ENCODE assay signal across 17 cellular contexts in the genomic region with DNA sequence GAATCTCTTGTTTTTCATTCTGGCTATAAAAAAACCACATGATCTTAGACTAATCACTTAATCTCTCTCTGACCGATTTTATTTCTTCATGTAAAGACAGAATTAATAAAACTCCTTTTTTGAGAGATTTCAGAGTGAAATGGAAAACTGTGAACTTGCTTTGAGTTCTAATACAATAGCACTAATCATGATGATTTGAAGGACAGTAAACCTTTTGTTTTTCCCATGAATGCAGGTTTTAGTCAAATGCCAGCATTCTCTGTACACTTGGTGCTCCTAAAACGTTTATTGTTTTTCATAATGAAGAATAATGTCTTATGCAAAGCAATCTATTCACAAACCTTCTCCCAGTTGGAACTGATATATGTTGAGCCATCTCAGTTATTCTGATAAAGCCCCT.
"Had no signal": no experiment of that assay in that cellular context is flagged by ENCODE, and none has a peak within 500 bp of the region (broad histone marks: within the 10 kb centered on the region; RNA-seq: fewer than 3 reads in every experiment).

No MANE protein-coding gene starts in this region.

- H3K27ac ChIP-seq: coronary artery, gastrocnemius medialis, pancreas, prostate gland, right lobe of liver had no signal

- H3K27me3 Mint-ChIP-seq: stimulated activated naive CD8-positive, alpha-beta T cell treated with anti-CD3 and anti-CD28 coated beads, Interleukin-15, Interleukin-2, amounts not matched to agents 100 ng/mL and 50 ng/mL, for 24 hours had no signal

- H3K36me3 Mint-ChIP-seq: stimulated activated effector memory CD8-positive, alpha-beta T cell treated with anti-CD3 and anti-CD28 coated beads, Interleukin-12 subunit alpha, Interleukin-12 subunit beta, amount 100 ng/mL, for 72 hours had no signal

- H3K27ac Mint-ChIP-seq: nephron; stimulated activated effector memory CD8-positive, alpha-beta T cell treated with anti-CD3 and anti-CD28 coated beads, Interleukin-12 subunit alpha, Interleukin-12 subunit beta, amount 100 ng/mL, for 72 hours; stimulated activated naive CD8-positive, alpha-beta T cell treated with anti-CD3 and anti-CD28 coated beads, Interleukin-15, Interleukin-2, amounts not matched to agents 100 ng/mL and 50 ng/mL, for 24 hours had no signal

- ATAC-seq: esophagus mucosa; gastrocnemius medialis; left cardiac atrium; pancreas; right lobe of liver; stimulated activated effector memory CD8-positive, alpha-beta T cell treated with anti-CD3 and anti-CD28 coated beads, Interleukin-12 subunit alpha, Interleukin-12 subunit beta, amount 100 ng/mL, for 72 hours had no signal

- DNase-seq: effector CD8-positive, alpha-beta T cell; gastrocnemius medialis; glutamatergic neuron; left cardiac atrium; occipital lobe; pancreas; retina; right lobe of liver; stimulated activated CD4-positive, alpha-beta T cell treated with anti-CD3 and anti-CD28 coated beads, Interleukin-4, amount 100 ng/mL, for 1 hour; stimulated activated CD8-positive, alpha-beta memory T cell treated with anti-CD3 and anti-CD28 coated beads, Interleukin-4, amount 100 ng/mL, for 48 hours; trophoblast cell had no signal

- H3K4me3 Mint-ChIP-seq: nephron; stimulated activated effector memory CD8-positive, alpha-beta T cell treated with anti-CD3 and anti-CD28 coated beads, Interleukin-12 subunit alpha, Interleukin-12 subunit beta, amount 100 ng/mL, for 72 hours; stimulated activated naive CD8-positive, alpha-beta T cell treated with anti-CD3 and anti-CD28 coated beads, Interleukin-15, Interleukin-2, amounts not matched to agents 100 ng/mL and 50 ng/mL, for 24 hours had no signal

- H3K9me3 Mint-ChIP-seq: nephron; stimulated activated effector memory CD8-positive, alpha-beta T cell treated with anti-CD3 and anti-CD28 coated beads, Interleukin-12 subunit alpha, Interleukin-12 subunit beta, amount 100 ng/mL, for 72 hours; stimulated activated naive CD8-positive, alpha-beta T cell treated with anti-CD3 and anti-CD28 coated beads, Interleukin-15, Interleukin-2, amounts not matched to agents 100 ng/mL and 50 ng/mL, for 24 hours had no signal

- H3K4me1 Mint-ChIP-seq: nephron; stimulated activated effector memory CD8-positive, alpha-beta T cell treated with anti-CD3 and anti-CD28 coated beads, Interleukin-12 subunit alpha, Interleukin-12 subunit beta, amount 100 ng/mL, for 72 hours had no signal
